15 cellular contexts compared by ENCODE assay signal in genomic region chr6:56450882-56451739, GRCh38.
A peak's percentile ranks its signal among the peaks of the same experiment; 100 is the strongest.
DNase-seq lines count a peak whose midpoint lies in the region; ATAC-seq and TF ChIP-seq lines count a peak whose summit lies in the region.
"Had no signal": no experiment of that assay in that cellular context is flagged by ENCODE, and none has a peak within 500 bp of the region (broad histone marks: within the 10 kb centered on the region; RNA-seq: fewer than 3 reads in every experiment).

No MANE protein-coding gene starts in this region.

- H3K4me2 ChIP-seq in smooth muscle cell, result peak overlapping the region; percentile 2

- no peaks in the 10 kb centered on the region for H3K9me3 ChIP-seq in smooth muscle cell (replicated peaks; ENCODE audit: low read depth)
- H3K9me3 ChIP-seq: SJSA1, suprapubic skin had no signal

- DNase-seq in M059J (ENCODE audit: low read depth) (peak; percentile 33), coronary artery (ENCODE audit: low spot score) (no peak), left lobe of liver (ENCODE audit: low spot score) (peak; percentile 80), smooth muscle cell (lab: John Stamatoyannopoulos, UW; ENCODE audit: unreplicated experiment) (no peak), NOMO-1 treated with dmso at 0.1 percent for 144 hours (lab: John Stamatoyannopoulos, UW; ENCODE audit: unreplicated experiment) (no peak)
- no peak for DNase-seq in stimulated activated CD4-positive, alpha-beta T cell treated with anti-CD3 and anti-CD28 coated beads, Interleukin-4, amount 100 ng/mL, for 24 hours
- DNase-seq: activated B cell treated with CpG ODN at 0.5 μM for 24 hours; CD4-positive, alpha-beta T cell; naive thymus-derived CD8-positive, alpha-beta T cell; NCI-H345; stimulated activated CD4-positive, alpha-beta T cell treated with anti-CD3 and anti-CD28 coated beads, Interleukin-2, amount 100 ng/mL, for 48 hours had no signal

- H3K27ac ChIP-seq in coronary artery (peak overlapping the region; percentile 69 to 79), smooth muscle cell (ENCODE audit: low read depth) (no peak overlapping the region)
- H3K27ac ChIP-seq: SJSA1, suprapubic skin had no signal

- no peak overlapping the region for H3K4me3 ChIP-seq in coronary artery
- H3K4me3 ChIP-seq in smooth muscle cell, result no peak overlapping the region
- H3K4me3 ChIP-seq: SJSA1, suprapubic skin had no signal

- TF ChIP-seq CTCF in coronary artery (IDR thresholded peaks at IDR 0.05), result no peak
- TF ChIP-seq CTCF in smooth muscle cell (IDR thresholded peaks at IDR 0.05; ENCODE audit: borderline replicate concordance, insufficient read depth, poor library complexity, severe bottlenecking), result no peak

- WGBS in smooth muscle cell (ENCODE audit: low lambda C conversion rate), result 51% methylated on average over 2 of the region's 2 CpGs

- no peak overlapping the region for H2AFZ ChIP-seq in smooth muscle cell (ENCODE audit: low read depth)

- ATAC-seq in left lobe of liver (peak; percentile 87), GM18858 (IDR thresholded peaks at IDR 0.05; ENCODE audit: unreplicated experiment) (no peak), GM21390 (IDR thresholded peaks at IDR 0.05; ENCODE audit: unreplicated experiment) (no peak)
- ATAC-seq: naive thymus-derived CD8-positive, alpha-beta T cell had no signal

- H3K27me3 ChIP-seq in smooth muscle cell (ENCODE audit: low read depth), result no peaks in the 10 kb centered on the region
- H3K27me3 ChIP-seq: SJSA1, suprapubic skin had no signal

- H3K79me2 ChIP-seq in smooth muscle cell (ENCODE audit: low read depth), result no peaks in the 10 kb centered on the region

- no peaks in the 10 kb centered on the region for H3K4me1 ChIP-seq in smooth muscle cell (ENCODE audit: low read depth)

- H3F3A ChIP-seq in smooth muscle cell (ENCODE audit: low read depth), result no peaks in the 10 kb centered on the region

- H3K9ac ChIP-seq in smooth muscle cell (ENCODE audit: low read depth), result no peak overlapping the region

- no peaks in the 10 kb centered on the region for H4K20me1 ChIP-seq in smooth muscle cell (ENCODE audit: low read depth)

- no peaks in the 10 kb centered on the region for H3K36me3 ChIP-seq in smooth muscle cell (ENCODE audit: low read depth)

Comparison
In these comparisons a context has a peak if more than half of its experiments do, and no peak if none do; other contexts are left out.
1. DNase-seq: peak in M059J (single experiment) and left lobe of liver (single experiment); none in coronary artery (single experiment), smooth muscle cell (single experiment), NOMO-1 treated with dmso at 0.1 percent for 144 hours (single experiment) and stimulated activated CD4-positive, alpha-beta T cell treated with anti-CD3 and anti-CD28 coated beads, Interleukin-4, amount 100 ng/mL, for 24 hours (single experiment).